8 cellular contexts compared by ENCODE assay signal in the genomic region with DNA sequence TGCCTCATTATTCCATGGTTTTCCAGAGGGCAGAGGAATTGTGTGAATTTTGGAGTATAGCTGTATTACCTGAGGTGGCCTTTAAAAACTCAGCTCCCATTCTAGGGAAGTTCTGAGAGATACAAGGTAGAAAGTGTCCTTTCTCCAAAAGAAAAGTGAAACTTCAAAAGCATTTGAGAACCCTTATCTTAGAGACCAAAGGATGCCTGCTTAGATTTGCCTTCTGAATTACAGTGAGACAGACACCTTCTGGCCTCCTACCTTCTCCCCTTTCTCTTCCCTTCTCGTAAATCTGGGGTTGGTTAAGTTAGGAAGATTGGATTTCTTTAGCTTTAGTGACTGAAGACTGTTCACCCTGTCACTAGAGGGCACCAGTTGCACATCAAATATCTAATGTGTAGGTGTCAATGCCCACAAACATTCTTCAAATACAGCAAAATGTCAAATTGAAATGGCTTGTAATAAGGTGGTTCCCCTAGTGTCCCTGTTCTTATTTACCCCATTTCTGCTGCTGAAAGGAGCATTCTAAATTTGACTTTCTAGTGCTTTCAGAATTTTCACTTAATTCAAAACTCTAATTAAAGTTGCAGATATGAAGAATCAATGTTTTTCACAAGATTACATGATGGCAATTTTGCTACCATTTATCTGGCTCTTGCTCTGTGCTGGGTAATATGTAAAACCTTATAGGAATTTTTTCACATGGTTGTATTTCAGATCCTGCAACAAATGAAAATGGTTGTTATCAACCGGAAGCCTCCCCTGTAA. TPM values are rescaled to one million over a fixed set of nuclear protein-coding genes. Genes with fewer than 3 reads are reported as not detected.
DNase-seq lines count a peak whose midpoint lies in the region; ATAC-seq and TF ChIP-seq lines count a peak whose summit lies in the region.

No MANE protein-coding gene starts in this region.

- DNase-seq in Daoy (ENCODE audit: low read depth) (peak; percentile 70), GM20000 (ENCODE audit: low spot score) (peak; percentile 64), NOMO-1 (lab: John Stamatoyannopoulos, UW; ENCODE audit: unreplicated experiment in 2 of 2) (peak; percentile 1 to 73), glomerular visceral epithelial cell (ENCODE audit: extremely low spot score) (peak; percentile 73), pulmonary artery endothelial cell (ENCODE audit: low read depth, low spot score) (peak; percentile 40), islet precursor cell (no peak)
- peak; percentile 28 to 35 for DNase-seq in activated T-cell treated with anti-CD3 and anti-CD28 coated beads, Interleukin-2, amount 50 U/mL, for 48 hours

- peak; percentile 30 for ATAC-seq in HG03571 (IDR thresholded peaks at IDR 0.05; ENCODE audit: unreplicated experiment)

- peak; percentile 59 for TF ChIP-seq CTCF in GM20000 (IDR thresholded peaks at IDR 0.05; ENCODE audit: extremely low read depth, missing control alignments)

RNA-seq across cellular contexts. Expression of a gene that starts 46.7 kb away (rescaled TPM):
- total RNA-seq in Daoy (2014; rRNA removed; shearing (Covaris generic)), result 31.8 and 47.8 TPM in 2 replicates
- 37.7 and 38.1 TPM in 2 replicates for total RNA-seq in pulmonary artery endothelial cell
